23 cellular contexts compared by ENCODE assay signal in genomic region chr6:38508286-38508685, GRCh38.
"Had no signal": no experiment of that assay in that cellular context is flagged by ENCODE, and none has a peak within 500 bp of the region (broad histone marks: within the 10 kb centered on the region; RNA-seq: fewer than 3 reads in every experiment).

No MANE protein-coding gene starts in this region.

- ATAC-seq: activated CD8-positive, alpha-beta T cell treated with anti-CD3 and anti-CD28 coated beads, Interleukin-2, amount 10 ng/mL, durations not matched to agents 7 days and 5 days; activated naive CD4-positive, alpha-beta T cell treated with anti-CD3 and anti-CD28 coated beads, Interleukin-2, amount 50 U/mL, for 72 hours had no signal

- H3K9ac ChIP-seq: KMS-11 had no signal

- H3K9me3 ChIP-seq: Peyer's patch, SJCRH30 had no signal

- H3K27me3 Mint-ChIP-seq: activated naive CD8-positive, alpha-beta T cell treated with anti-CD3 and anti-CD28 coated beads, Interleukin-2, amount 50 U/mL, for 24 hours had no signal

- H3K4me1 ChIP-seq: Peyer's patch had no signal

- H3K4me3 ChIP-seq: Peyer's patch, SJCRH30 had no signal

- DNase-seq: activated CD4-positive, alpha-beta T cell treated with anti-CD3 and anti-CD28 coated beads for 48 hours; activated CD4-positive, alpha-beta T cell treated with anti-CD3 and anti-CD28 coated beads, Interleukin-2, amount 50 U/mL, for 4 hours; activated CD4-positive, CD25-positive, alpha-beta regulatory T cell treated with anti-CD3 and anti-CD28 coated beads, Interleukin-2, amount 50 U/mL, for 72 hours; activated CD8-positive, alpha-beta memory T cell treated with anti-CD3 and anti-CD28 coated beads, Interleukin-2, amount 50 U/mL, for 48 hours; activated CD8-positive, alpha-beta T cell treated with anti-CD3 and anti-CD28 coated beads, Interleukin-2, amount 10 ng/mL, durations not matched to agents 7 days and 5 days; activated effector memory CD4-positive, alpha-beta T cell treated with anti-CD3 and anti-CD28 coated beads, Interleukin-2, amount 50 U/mL, for 16 hours; activated naive CD4-positive, alpha-beta T cell treated with Interleukin-2 at 50 U/mL for 16 hours; activated naive CD8-positive, alpha-beta T cell treated with anti-CD3 and anti-CD28 coated beads, Interleukin-2, amount 50 U/mL, for 24 hours; activated T-cell treated with anti-CD3 and anti-CD28 coated beads, Interleukin-2, amount 50 U/mL, for 1 hour; amygdala; NCI-H1930; NCI-H226; NCI-H82; Peyer's patch; Right ventricle myocardium superior; SW 1271 had no signal

- H3K4me1 Mint-ChIP-seq: WTC11 had no signal

- H3K27ac ChIP-seq: KMS-11, Peyer's patch, RWPE1, SJCRH30 had no signal

- H3K9me3 Mint-ChIP-seq: activated naive CD4-positive, alpha-beta T cell treated with anti-CD3 and anti-CD28 coated beads, Interleukin-2, amount 50 U/mL, for 72 hours; activated naive CD8-positive, alpha-beta T cell treated with anti-CD3 and anti-CD28 coated beads, Interleukin-2, amount 50 U/mL, for 24 hours; activated T-helper 1 cell treated with anti-CD3 and anti-CD28 coated beads, Interleukin-12 subunit alpha, Interleukin-12 subunit beta, Interleukin-2, Interleukin-4 antibody, amounts not matched to agents 30 ng/mL and 10 ng/mL and 1 ng/mL, durations not matched to agents 14 hours and 24 hours and 36 hours; T-helper 2 cell treated with Interferon-gamma antibody and Interleukin-4, amounts not matched to agents 5 μg/mL and 100 μg/mL, for 36 hours; WTC11 had no signal

- H3K4me3 Mint-ChIP-seq: activated CD8-positive, alpha-beta T cell treated with anti-CD3 and anti-CD28 coated beads, Interleukin-2, amount 10 ng/mL, durations not matched to agents 7 days and 5 days; activated naive CD8-positive, alpha-beta T cell treated with anti-CD3 and anti-CD28 coated beads, Interleukin-2, amount 50 U/mL, for 24 hours; activated T-helper 1 cell treated with anti-CD3 and anti-CD28 coated beads, Interleukin-12 subunit alpha, Interleukin-12 subunit beta, Interleukin-2, Interleukin-4 antibody, amounts not matched to agents 30 ng/mL and 10 ng/mL and 1 ng/mL, durations not matched to agents 14 hours and 24 hours and 36 hours; T-helper 2 cell treated with Interferon-gamma antibody and Interleukin-4, amounts not matched to agents 5 μg/mL and 100 μg/mL, for 36 hours; WTC11 had no signal

- H3K27me3 ChIP-seq: Peyer's patch, SJCRH30 had no signal

- H3K36me3 ChIP-seq: Peyer's patch, SJCRH30 had no signal

- H3K4me2 ChIP-seq: KMS-11 had no signal

- H3K27ac Mint-ChIP-seq: activated CD8-positive, alpha-beta T cell treated with anti-CD3 and anti-CD28 coated beads, Interleukin-2, amount 10 ng/mL, durations not matched to agents 7 days and 5 days; activated naive CD4-positive, alpha-beta T cell treated with anti-CD3 and anti-CD28 coated beads, Interleukin-2, amount 50 U/mL, for 72 hours; activated naive CD8-positive, alpha-beta T cell treated with anti-CD3 and anti-CD28 coated beads, Interleukin-2, amount 50 U/mL, for 24 hours; activated T-helper 1 cell treated with anti-CD3 and anti-CD28 coated beads, Interleukin-12 subunit alpha, Interleukin-12 subunit beta, Interleukin-2, Interleukin-4 antibody, amounts not matched to agents 30 ng/mL and 10 ng/mL and 1 ng/mL, durations not matched to agents 14 hours and 24 hours and 36 hours; T-helper 2 cell treated with Interferon-gamma antibody and Interleukin-4, amounts not matched to agents 5 μg/mL and 100 μg/mL, for 36 hours; WTC11 had no signal

- H3K36me3 Mint-ChIP-seq: activated naive CD4-positive, alpha-beta T cell treated with anti-CD3 and anti-CD28 coated beads, Interleukin-2, amount 50 U/mL, for 72 hours; WTC11 had no signal
